9 cellular contexts compared by ENCODE assay signal in the genomic region with DNA sequence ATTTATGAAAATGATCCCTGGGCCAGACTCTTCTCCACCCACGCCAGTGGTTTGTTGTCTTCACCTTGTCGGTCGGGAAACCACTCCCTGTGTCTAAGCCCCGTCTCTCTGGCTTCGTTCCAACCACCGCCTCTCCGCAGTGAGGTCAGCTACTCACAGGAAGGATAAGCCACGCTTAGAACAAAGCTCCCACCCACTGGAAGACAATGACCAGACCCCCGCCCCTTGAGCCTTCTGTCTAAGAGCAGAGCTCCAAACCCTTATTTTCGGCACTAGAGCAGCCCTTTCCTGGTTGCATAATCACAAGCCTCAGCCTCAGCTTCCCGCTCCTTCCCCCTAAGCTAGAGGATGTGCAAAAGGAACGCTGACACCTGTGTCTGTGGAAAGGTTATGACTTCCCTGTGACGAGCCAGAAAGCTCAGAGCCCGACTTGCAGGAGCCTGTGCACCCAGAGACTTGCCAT.
A peak's percentile ranks its signal among the peaks of the same experiment; 100 is the strongest.
DNase-seq lines count a peak whose midpoint lies in the region; ATAC-seq and FAIRE-seq lines count a peak whose summit lies in the region.
"Had no signal": no experiment of that assay in that cellular context is flagged by ENCODE, and none has a peak within 500 bp of the region (broad histone marks: within the 10 kb centered on the region; RNA-seq: fewer than 3 reads in every experiment).

No MANE protein-coding gene starts in this region.

- ATAC-seq in left ventricle myocardium superior (peak; percentile 8), GM19467 (IDR thresholded peaks at IDR 0.05; ENCODE audit: unreplicated experiment) (no peak)

- intact Hi-C loops in left ventricle myocardium superior (cut with micrococcal nuclease) = no loop called here

- FAIRE-seq in HTR-8/SVneo (lab: Jason Lieb, UNC) = no peak
- FAIRE-seq: colon had no signal

- peak; percentile 35 for DNase-seq in GM03348 (ENCODE audit: low spot score)
- DNase-seq in NCI-H748 (lab: John Stamatoyannopoulos, UW; ENCODE audit: unreplicated experiment) = peak; percentile 86
- peak; percentile 23 for DNase-seq in activated T-helper 9 cell treated with anti-CD3 and anti-CD28 coated beads, Interleukin-2, amount 50 U/mL, for 16 hours (ENCODE audit: low read depth)
- DNase-seq in left ventricle myocardium superior = peak; percentile 80
- peak; percentile 54 to 60 for DNase-seq in stimulated activated CD4-positive, alpha-beta T cell treated with anti-CD3 and anti-CD28 coated beads, Interleukin-2, amount 100 ng/mL, for 48 hours
- DNase-seq in HTR-8/SVneo (ENCODE audit: insufficient read length, low spot score) = no peak
- no peak for DNase-seq in cerebellar cortex (ENCODE audit: low spot score)

Comparison
In these comparisons a context has a peak if more than half of its experiments do, and no peak if none do; other contexts are left out.
1. DNase-seq: peak in GM03348 (single experiment), NCI-H748 (single experiment), activated T-helper 9 cell treated with anti-CD3 and anti-CD28 coated beads, Interleukin-2, amount 50 U/mL, for 16 hours (single experiment), left ventricle myocardium superior (single experiment) and stimulated activated CD4-positive, alpha-beta T cell treated with anti-CD3 and anti-CD28 coated beads, Interleukin-2, amount 100 ng/mL, for 48 hours (2 of 2); none in HTR-8/SVneo (single experiment) and cerebellar cortex (single experiment).